ENCODE assay signal across 14 cellular contexts in the genomic region with DNA sequence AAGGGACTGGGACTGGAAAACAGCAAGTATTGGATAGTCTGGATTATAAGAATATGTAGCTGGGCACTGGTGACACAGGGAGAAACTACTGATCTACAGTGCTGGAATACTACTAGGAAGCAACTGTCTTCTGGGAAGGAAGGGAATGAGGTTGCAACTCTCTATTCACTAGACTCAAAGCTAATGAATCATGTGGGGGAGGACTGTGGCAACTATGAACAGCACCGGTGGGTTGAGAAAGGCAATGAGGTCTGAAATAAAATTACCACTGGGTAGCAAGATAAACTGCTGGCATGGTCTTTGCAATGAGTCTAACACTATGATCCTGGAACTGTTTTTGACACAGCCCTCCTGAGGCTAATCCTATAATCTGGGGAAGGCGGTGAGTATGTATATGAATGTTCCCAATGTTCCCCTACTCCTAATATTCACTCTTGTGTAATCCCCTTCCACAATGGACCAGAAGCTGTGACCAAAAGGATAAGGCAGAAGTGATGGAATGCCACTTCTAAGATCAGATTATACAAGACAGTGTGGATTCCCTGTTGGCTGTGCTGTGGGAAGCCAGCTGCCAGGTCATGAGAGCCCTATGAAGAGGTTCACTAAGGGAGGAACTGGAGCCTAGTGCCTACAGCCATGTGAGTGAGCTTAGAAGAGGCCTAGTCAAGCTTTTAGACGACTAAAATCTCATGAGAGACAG.
DNase-seq lines count a peak whose midpoint lies in the region; ATAC-seq and TF ChIP-seq lines count a peak whose summit lies in the region.
"Had no signal": no experiment of that assay in that cellular context is flagged by ENCODE, and none has a peak within 500 bp of the region (broad histone marks: within the 10 kb centered on the region; RNA-seq: fewer than 3 reads in every experiment).

No MANE protein-coding gene starts in this region.

- in situ Hi-C loops in G401 (cut with HindIII; ENCODE audit: low sequenced_read_pairs), result no loop called here

- no peaks in the 10 kb centered on the region for H3K36me3 ChIP-seq in vagina
- H3K36me3 ChIP-seq: Peyer's patch had no signal

- H3K27ac ChIP-seq in vagina, result no peak overlapping the region
- H3K27ac ChIP-seq: Peyer's patch had no signal

- intact Hi-C loops in vagina (cut with DNase I), result no loop called here

- no peaks in the 10 kb centered on the region for H3K4me1 Mint-ChIP-seq in activated T-helper 17 cell treated with anti-CD3 and anti-CD28 coated beads, Interleukin-2, amount 50 U/mL, for 72 hours

- no peaks in the 10 kb centered on the region for H3K9me3 Mint-ChIP-seq in activated T-helper 17 cell treated with anti-CD3 and anti-CD28 coated beads, Interleukin-2, amount 50 U/mL, for 72 hours

- H3K27me3 Mint-ChIP-seq in activated T-helper 17 cell treated with anti-CD3 and anti-CD28 coated beads, Interleukin-2, amount 50 U/mL, for 72 hours, result no peaks in the 10 kb centered on the region

- DNase-seq in G401 (ENCODE audit: low spot score), result peak; percentile 32
- DNase-seq in MV-4-11 (lab: John Stamatoyannopoulos, UW), result peak; percentile 52
- peak; percentile 35 to 47 for DNase-seq in cardiac fibroblast (ENCODE audit: low read depth in 2 of 2)
- DNase-seq in myocyte (ENCODE audit: low read depth), result peak; percentile 70
- DNase-seq in vagina (ENCODE audit: extremely low spot score in 2 of 2), result no peak
- DNase-seq in AG08395 (ENCODE audit: low spot score), result no peak
- DNase-seq: activated CD4-positive, alpha-beta T cell treated with anti-CD3 and anti-CD28 coated beads for 1 hour; activated effector memory CD4-positive, alpha-beta T cell treated with anti-CD3 and anti-CD28 coated beads, Interleukin-2, amount 50 U/mL, for 16 hours; COR-L47; NCI-H1694 treated with DMSO at 0.1 percent for 48 hours; Peyer's patch; stimulated activated naive CD4-positive, alpha-beta T cell treated with Interleukin-2 at 50 U/mL for 16 hours had no signal

- TF ChIP-seq CTCF in cardiac fibroblast (IDR thresholded peaks at IDR 0.05; ENCODE audit: low read depth, low read length) (no peak), vagina (IDR thresholded peaks at IDR 0.05) (no peak)

- H3K36me3 Mint-ChIP-seq in activated T-helper 17 cell treated with anti-CD3 and anti-CD28 coated beads, Interleukin-2, amount 50 U/mL, for 72 hours (ENCODE audit: low read depth), result no peaks in the 10 kb centered on the region

- no peaks in the 10 kb centered on the region for H3K9me3 ChIP-seq in vagina
- H3K9me3 ChIP-seq: Peyer's patch had no signal

- no peak for TF ChIP-seq POLR2A in vagina (IDR thresholded peaks at IDR 0.05)

- ATAC-seq in HG02642 (IDR thresholded peaks at IDR 0.05; ENCODE audit: poor library complexity, unreplicated experiment), result no peak
- ATAC-seq in activated T-helper 17 cell treated with anti-CD3 and anti-CD28 coated beads, Interleukin-2, amount 50 U/mL, for 72 hours (replicated peaks), result no peak

- no peak overlapping the region for H3K27ac Mint-ChIP-seq in activated T-helper 17 cell treated with anti-CD3 and anti-CD28 coated beads, Interleukin-2, amount 50 U/mL, for 72 hours

- H3K4me3 ChIP-seq in cardiac fibroblast (replicated peaks in 1 of 2; ENCODE audit: low read depth in 2 of 2, low read length in 2 of 2) (no peak overlapping the region), vagina (no peak overlapping the region)
- H3K4me3 ChIP-seq: Peyer's patch had no signal

- H3K4me3 Mint-ChIP-seq in activated T-helper 17 cell treated with anti-CD3 and anti-CD28 coated beads, Interleukin-2, amount 50 U/mL, for 72 hours, result no peak overlapping the region

- H3K4me1 ChIP-seq in vagina, result no peaks in the 10 kb centered on the region
- H3K4me1 ChIP-seq: Peyer's patch had no signal

- H3K27me3 ChIP-seq in vagina, result no peaks in the 10 kb centered on the region
- H3K27me3 ChIP-seq: Peyer's patch had no signal

Comparison
In these comparisons a context has a peak if more than half of its experiments do, and no peak if none do; other contexts are left out.
1. DNase-seq: peak in G401 (single experiment), MV-4-11 (single experiment), cardiac fibroblast (2 of 2) and myocyte (single experiment); none in vagina (0 of 2) and AG08395 (single experiment).